Comparison of ENCODE assay signal across 20 cellular contexts in genomic region chr1:17861685-17862084, GRCh38.
A peak's percentile ranks its signal among the peaks of the same experiment; 100 is the strongest.
DNase-seq lines count a peak whose midpoint lies in the region; TF ChIP-seq lines count a peak whose summit lies in the region.
"Had no signal": no experiment of that assay in that cellular context is flagged by ENCODE, and none has a peak within 500 bp of the region (broad histone marks: within the 10 kb centered on the region; RNA-seq: fewer than 3 reads in every experiment).

No MANE protein-coding gene starts in this region.

- TF ChIP-seq CTCF in tibial artery (IDR thresholded peaks at IDR 0.05) (no peak), right atrium auricular region (IDR thresholded peaks at IDR 0.05) (no peak)

- intact Hi-C loops in activated naive CD4-positive, alpha-beta T cell treated with anti-CD3 and anti-CD28 coated beads for 36 hours (cut with micrococcal nuclease): no loop called here
- intact Hi-C loops in tibial artery (cut with DNase I; ENCODE audit: low total_unique reads): no loop called here

- H3K9me3 ChIP-seq in BLaER1 treated with 17β-estradiol and CSF1 and Interleukin-3, amounts not matched to agents 10 nM and 100 nM (replicated peaks in 1 of 11): no peaks in the 10 kb centered on the region
- H3K9me3 ChIP-seq in tibial artery (no peaks in the 10 kb centered on the region), right atrium auricular region (no peaks in the 10 kb centered on the region)
- H3K9me3 ChIP-seq: esophagus muscularis mucosa, left ventricle myocardium inferior, SJSA1, tibial nerve had no signal

- no peaks in the 10 kb centered on the region for H3K36me3 ChIP-seq in BLaER1 treated with 17β-estradiol and CSF1 and Interleukin-3, amounts not matched to agents 10 nM and 100 nM
- H3K36me3 ChIP-seq in tibial artery: no peaks in the 10 kb centered on the region
- no peaks in the 10 kb centered on the region for H3K36me3 ChIP-seq in right atrium auricular region
- H3K36me3 ChIP-seq: esophagus muscularis mucosa, left ventricle myocardium inferior, SJSA1, tibial nerve had no signal

- H3K27ac Mint-ChIP-seq in activated naive CD4-positive, alpha-beta T cell treated with anti-CD3 and anti-CD28 coated beads for 36 hours: no peak overlapping the region
- H3K27ac Mint-ChIP-seq: activated T-helper 17 cell treated with anti-CD3 and anti-CD28 coated beads, Interleukin-2, amount 50 U/mL, for 72 hours; naive thymus-derived CD8-positive, alpha-beta T cell had no signal

- in situ Hi-C loops in KBM-7 (cut with MboI; ENCODE audit: low pct_unique_long_range_greater_than_20kb, low sequenced_read_pairs): no loop called here

- peak overlapping the region; percentile 52 to 78 (median 67); a peak in 21 of 22 replicates for H3K4me2 ChIP-seq in BLaER1 treated with 17β-estradiol and CSF1 and Interleukin-3, amounts not matched to agents 10 nM and 100 nM

- peak; percentile 4 for DNase-seq in KBM-7
- peak; percentile 61 for DNase-seq in NCI-H524 treated with DMSO at 0.1 percent for 48 hours (lab: John Stamatoyannopoulos, UW)
- DNase-seq in glomerular visceral epithelial cell (ENCODE audit: extremely low spot score): peak; percentile 92
- DNase-seq in midbrain (lab: John Stamatoyannopoulos, UW): no peak
- no peak for DNase-seq in activated naive CD4-positive, alpha-beta T cell treated with anti-CD3 and anti-CD28 coated beads for 36 hours
- no peak for DNase-seq in tibial artery
- no peak for DNase-seq in right atrium auricular region (ENCODE audit: low spot score)
- DNase-seq: AML-193; aorta; dermis blood vessel endothelial cell; DMS79; left ventricle myocardium inferior; MM.1S; naive thymus-derived CD8-positive, alpha-beta T cell; stimulated activated CD8-positive, alpha-beta memory T cell treated with anti-CD3 and anti-CD28 coated beads, Interleukin-4, amount 100 ng/mL, for 48 hours had no signal

- peaks cover 20 to 29% (median 23%) of the 10 kb centered on the region in 10 experiments for H3K4me1 ChIP-seq in BLaER1 treated with 17β-estradiol and CSF1 and Interleukin-3, amounts not matched to agents 10 nM and 100 nM
- H3K4me1 ChIP-seq in tibial artery: no peaks in the 10 kb centered on the region
- no peaks in the 10 kb centered on the region for H3K4me1 ChIP-seq in right atrium auricular region
- H3K4me1 ChIP-seq: esophagus muscularis mucosa, left ventricle myocardium inferior, tibial nerve had no signal

- no peak overlapping the region for H3K27ac ChIP-seq in BLaER1 treated with 17β-estradiol and CSF1 and Interleukin-3, amounts not matched to agents 10 nM and 100 nM
- no peak overlapping the region for H3K27ac ChIP-seq in tibial artery
- no peak overlapping the region for H3K27ac ChIP-seq in right atrium auricular region
- H3K27ac ChIP-seq: esophagus muscularis mucosa, left ventricle myocardium inferior, SJSA1, tibial nerve had no signal

- H3K36me3 Mint-ChIP-seq in activated naive CD4-positive, alpha-beta T cell treated with anti-CD3 and anti-CD28 coated beads for 36 hours (ENCODE audit: low read depth): no peaks in the 10 kb centered on the region
- H3K36me3 Mint-ChIP-seq: naive thymus-derived CD8-positive, alpha-beta T cell had no signal

- no peaks in the 10 kb centered on the region for H3K27me3 ChIP-seq in BLaER1 treated with 17β-estradiol and CSF1 and Interleukin-3, amounts not matched to agents 10 nM and 100 nM
- H3K27me3 ChIP-seq in tibial artery (peaks cover 0 to 38% of the 10 kb centered on the region in 2 donors), right atrium auricular region (no peaks in the 10 kb centered on the region)
- H3K27me3 ChIP-seq: SJSA1, tibial nerve had no signal

- H3K27me3 Mint-ChIP-seq in activated naive CD4-positive, alpha-beta T cell treated with anti-CD3 and anti-CD28 coated beads for 36 hours (ENCODE audit: low read depth): peaks cover 6% of the 10 kb centered on the region

- H3K4me3 ChIP-seq in BLaER1 treated with 17β-estradiol and CSF1 and Interleukin-3, amounts not matched to agents 10 nM and 100 nM: no peak overlapping the region
- H3K4me3 ChIP-seq in tibial artery (no peak overlapping the region), right atrium auricular region (no peak overlapping the region)
- H3K4me3 ChIP-seq: esophagus muscularis mucosa, left ventricle myocardium inferior, SJSA1, tibial nerve had no signal

- H3K9me3 Mint-ChIP-seq in activated naive CD4-positive, alpha-beta T cell treated with anti-CD3 and anti-CD28 coated beads for 36 hours: no peaks in the 10 kb centered on the region
- H3K9me3 Mint-ChIP-seq: activated T-helper 17 cell treated with anti-CD3 and anti-CD28 coated beads, Interleukin-2, amount 50 U/mL, for 72 hours had no signal

- no peaks in the 10 kb centered on the region; a peak in 1 of 22 replicates for H4K20me1 ChIP-seq in BLaER1 treated with 17β-estradiol and CSF1 and Interleukin-3, amounts not matched to agents 10 nM and 100 nM

- no peak overlapping the region for H3K9ac ChIP-seq in BLaER1 treated with 17β-estradiol and CSF1 and Interleukin-3, amounts not matched to agents 10 nM and 100 nM

- CTCF ChIA-PET in activated naive CD4-positive, alpha-beta T cell treated with anti-CD3 and anti-CD28 coated beads for 36 hours (lab: Charles Lee): no interaction called here

- H3K4me1 Mint-ChIP-seq in activated naive CD4-positive, alpha-beta T cell treated with anti-CD3 and anti-CD28 coated beads for 36 hours (ENCODE audit: low read depth): no peaks in the 10 kb centered on the region
- H3K4me1 Mint-ChIP-seq: activated T-helper 17 cell treated with anti-CD3 and anti-CD28 coated beads, Interleukin-2, amount 50 U/mL, for 72 hours had no signal

- no peak overlapping the region for H3K4me3 Mint-ChIP-seq in activated naive CD4-positive, alpha-beta T cell treated with anti-CD3 and anti-CD28 coated beads for 36 hours
- H3K4me3 Mint-ChIP-seq: activated T-helper 17 cell treated with anti-CD3 and anti-CD28 coated beads, Interleukin-2, amount 50 U/mL, for 72 hours; naive thymus-derived CD8-positive, alpha-beta T cell had no signal

Comparison
In these comparisons a context has a peak if more than half of its experiments do, and no peak if none do; other contexts are left out.
1. DNase-seq: peak in KBM-7 (single experiment), NCI-H524 treated with DMSO at 0.1 percent for 48 hours (single experiment) and glomerular visceral epithelial cell (single experiment); none in midbrain (single experiment), activated naive CD4-positive, alpha-beta T cell treated with anti-CD3 and anti-CD28 coated beads for 36 hours (single experiment), tibial artery (0 of 2) and right atrium auricular region (single experiment).